In genomic region chr1:234170067-234170466, GRCh38 we compare ENCODE assay signal across 19 cellular contexts.
A peak's percentile ranks its signal among the peaks of the same experiment; 100 is the strongest.
DNase-seq lines count a peak whose midpoint lies in the region; ATAC-seq and TF ChIP-seq lines count a peak whose summit lies in the region.
"Had no signal": no experiment of that assay in that cellular context is flagged by ENCODE, and none has a peak within 500 bp of the region (broad histone marks: within the 10 kb centered on the region; RNA-seq: fewer than 3 reads in every experiment).

No MANE protein-coding gene starts in this region.

- no peaks in the 10 kb centered on the region for H3K36me3 Mint-ChIP-seq in activated naive CD8-positive, alpha-beta T cell treated with anti-CD3 and anti-CD28 coated beads for 36 hours
- no peaks in the 10 kb centered on the region for H3K36me3 Mint-ChIP-seq in activated naive CD8-positive, alpha-beta T cell treated with anti-CD3 and anti-CD28 coated beads, Interleukin-2, amount 50 U/mL, for 24 hours (ENCODE audit: low read depth)
- H3K36me3 Mint-ChIP-seq in activated CD4-positive, alpha-beta memory T cell treated with anti-CD3 and anti-CD28 coated beads for 36 hours = no peaks in the 10 kb centered on the region
- H3K36me3 Mint-ChIP-seq: CD4-positive, CD25-positive, alpha-beta regulatory T cell had no signal

- CTCF ChIA-PET in activated CD4-positive, alpha-beta memory T cell treated with anti-CD3 and anti-CD28 coated beads for 36 hours (lab: Charles Lee) = interaction anchor here (1.3 kb wide), 2 partner anchors 45 to 140 kb away, joined by 3 read pairs; no protein-coding TSS in a partner anchor

- H3K4me3 Mint-ChIP-seq in activated naive CD8-positive, alpha-beta T cell treated with anti-CD3 and anti-CD28 coated beads for 36 hours = no peak overlapping the region
- no peak overlapping the region for H3K4me3 Mint-ChIP-seq in activated naive CD8-positive, alpha-beta T cell treated with anti-CD3 and anti-CD28 coated beads, Interleukin-2, amount 50 U/mL, for 24 hours
- H3K4me3 Mint-ChIP-seq in activated CD4-positive, alpha-beta memory T cell treated with anti-CD3 and anti-CD28 coated beads for 36 hours = no peak overlapping the region

- H3K27ac Mint-ChIP-seq in activated naive CD8-positive, alpha-beta T cell treated with anti-CD3 and anti-CD28 coated beads for 36 hours = peak overlapping the region; percentile 72
- no peak overlapping the region for H3K27ac Mint-ChIP-seq in activated naive CD8-positive, alpha-beta T cell treated with anti-CD3 and anti-CD28 coated beads, Interleukin-2, amount 50 U/mL, for 24 hours
- peak overlapping the region; percentile 28 for H3K27ac Mint-ChIP-seq in activated CD4-positive, alpha-beta memory T cell treated with anti-CD3 and anti-CD28 coated beads for 36 hours

- intact Hi-C loops in activated CD4-positive, alpha-beta memory T cell treated with anti-CD3 and anti-CD28 coated beads for 36 hours (cut with micrococcal nuclease) = no loop called here

- POLR2A ChIA-PET in activated CD4-positive, alpha-beta memory T cell treated with anti-CD3 and anti-CD28 coated beads for 36 hours (lab: Charles Lee) = no interaction called here

- peaks cover 19% of the 10 kb centered on the region for H3K4me1 Mint-ChIP-seq in activated naive CD8-positive, alpha-beta T cell treated with anti-CD3 and anti-CD28 coated beads for 36 hours
- H3K4me1 Mint-ChIP-seq in activated naive CD8-positive, alpha-beta T cell treated with anti-CD3 and anti-CD28 coated beads, Interleukin-2, amount 50 U/mL, for 24 hours = peaks cover 13% of the 10 kb centered on the region
- H3K4me1 Mint-ChIP-seq in activated CD4-positive, alpha-beta memory T cell treated with anti-CD3 and anti-CD28 coated beads for 36 hours (ENCODE audit: low read depth) = peaks cover 14% of the 10 kb centered on the region

- H3K4me3 ChIP-seq in coronary artery = no peak overlapping the region
- H3K4me3 ChIP-seq: MG63 had no signal

- no peak for TF ChIP-seq CTCF in coronary artery (IDR thresholded peaks at IDR 0.05)

- ATAC-seq in activated naive CD8-positive, alpha-beta T cell treated with anti-CD3 and anti-CD28 coated beads, Interleukin-2, amount 50 U/mL, for 24 hours = no peak
- ATAC-seq in HG03175 (IDR thresholded peaks at IDR 0.05; ENCODE audit: unreplicated experiment) = no peak
- no peak for ATAC-seq in HG03045 (IDR thresholded peaks at IDR 0.05; ENCODE audit: unreplicated experiment)
- ATAC-seq: Right ventricle myocardium inferior had no signal

- DNase-seq in NCI-H82 (lab: John Stamatoyannopoulos, UW) (peak; percentile 56), NCI-H82 treated with DMSO at 0.1 percent for 48 hours (lab: John Stamatoyannopoulos, UW; ENCODE audit: unreplicated experiment) (no peak), coronary artery (ENCODE audit: low spot score) (peak; percentile 33)
- no peak for DNase-seq in activated naive CD8-positive, alpha-beta T cell treated with anti-CD3 and anti-CD28 coated beads for 36 hours
- no peak for DNase-seq in activated naive CD8-positive, alpha-beta T cell treated with anti-CD3 and anti-CD28 coated beads, Interleukin-2, amount 50 U/mL, for 24 hours
- DNase-seq in activated CD4-positive, alpha-beta memory T cell treated with anti-CD3 and anti-CD28 coated beads for 36 hours = no peak
- DNase-seq: Caco-2, GDM1, Karpas-422, MG63, NCI-H1048, NCI-H1436, NCI-H1930, NCI-H69 had no signal

- no peaks in the 10 kb centered on the region for H3K9me3 Mint-ChIP-seq in activated naive CD8-positive, alpha-beta T cell treated with anti-CD3 and anti-CD28 coated beads for 36 hours
- H3K9me3 Mint-ChIP-seq in activated naive CD8-positive, alpha-beta T cell treated with anti-CD3 and anti-CD28 coated beads, Interleukin-2, amount 50 U/mL, for 24 hours = no peaks in the 10 kb centered on the region
- no peaks in the 10 kb centered on the region for H3K9me3 Mint-ChIP-seq in activated CD4-positive, alpha-beta memory T cell treated with anti-CD3 and anti-CD28 coated beads for 36 hours

- peaks cover 5% of the 10 kb centered on the region for H3K27me3 Mint-ChIP-seq in activated naive CD8-positive, alpha-beta T cell treated with anti-CD3 and anti-CD28 coated beads for 36 hours
- peaks cover 2% of the 10 kb centered on the region for H3K27me3 Mint-ChIP-seq in activated naive CD8-positive, alpha-beta T cell treated with anti-CD3 and anti-CD28 coated beads, Interleukin-2, amount 50 U/mL, for 24 hours
- H3K27me3 Mint-ChIP-seq in activated CD4-positive, alpha-beta memory T cell treated with anti-CD3 and anti-CD28 coated beads for 36 hours = no peaks in the 10 kb centered on the region
- H3K27me3 Mint-ChIP-seq: CD4-positive, CD25-positive, alpha-beta regulatory T cell had no signal

- H3K27ac ChIP-seq in coronary artery = no peak overlapping the region
- H3K27ac ChIP-seq: 22Rv1 had no signal

Comparison
In these comparisons a context has a peak if more than half of its experiments do, and no peak if none do; other contexts are left out.
1. DNase-seq: peak in NCI-H82 (single experiment) and coronary artery (single experiment); none in NCI-H82 treated with DMSO at 0.1 percent for 48 hours (single experiment), activated naive CD8-positive, alpha-beta T cell treated with anti-CD3 and anti-CD28 coated beads for 36 hours (single experiment), activated naive CD8-positive, alpha-beta T cell treated with anti-CD3 and anti-CD28 coated beads, Interleukin-2, amount 50 U/mL, for 24 hours (single experiment) and activated CD4-positive, alpha-beta memory T cell treated with anti-CD3 and anti-CD28 coated beads for 36 hours (single experiment).